Comparison of ENCODE assay signal across 15 cellular contexts in the genomic region with DNA sequence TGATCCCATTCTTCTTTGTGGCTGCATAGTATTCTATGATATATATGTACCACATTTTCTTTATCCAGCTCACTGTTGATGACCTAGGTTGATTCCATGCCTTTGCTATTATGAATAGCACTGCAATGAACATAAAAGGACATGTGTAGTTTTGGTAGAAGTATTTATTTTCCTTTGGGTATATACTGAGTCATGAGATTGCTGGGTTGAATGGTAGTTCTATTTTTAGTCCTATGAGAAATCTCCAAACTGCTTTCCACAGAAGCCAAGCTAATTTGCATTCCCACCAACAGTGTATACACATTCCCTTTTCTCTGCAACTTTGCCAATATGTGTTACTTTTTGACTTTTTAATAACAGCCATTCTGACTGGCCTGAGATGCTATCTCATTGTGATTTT.
DNase-seq lines count a peak whose midpoint lies in the region; ATAC-seq and TF ChIP-seq lines count a peak whose summit lies in the region.
"Had no signal": no experiment of that assay in that cellular context is flagged by ENCODE, and none has a peak within 500 bp of the region (broad histone marks: within the 10 kb centered on the region; RNA-seq: fewer than 3 reads in every experiment).

No MANE protein-coding gene starts in this region.

- ATAC-seq in HG02610 (IDR thresholded peaks at IDR 0.05; ENCODE audit: unreplicated experiment) (no peak), GM18909 (IDR thresholded peaks at IDR 0.05; ENCODE audit: poor library complexity, unreplicated experiment) (no peak)
- ATAC-seq: left lung had no signal

- no peak for TF ChIP-seq CTCF in AG09309 (IDR thresholded peaks at IDR 0.05; ENCODE audit: control insufficient read depth, insufficient read depth, low read depth, low read length, missing control alignments)
- TF ChIP-seq CTCF in epithelial cell of proximal tubule (conservative IDR thresholded peaks at IDR 0.05; ENCODE audit: low read depth, low read length), result no peak

- H3K4me3 ChIP-seq in AG09309 (ENCODE audit: control insufficient read depth, low read depth, low read length), result no peak overlapping the region
- H3K4me3 ChIP-seq in epithelial cell of proximal tubule (ENCODE audit: low read depth, low read length), result no peak overlapping the region
- H3K4me3 ChIP-seq: left lung had no signal

- peak; percentile 18 for DNase-seq in AG09309 (ENCODE audit: low read depth)
- DNase-seq in M059J (ENCODE audit: low read depth), result peak; percentile 39
- DNase-seq in epithelial cell of proximal tubule (ENCODE audit: low read depth), result peak; percentile 7
- peak; percentile 58 for DNase-seq in myocyte (ENCODE audit: low read depth)
- DNase-seq in SK-N-DZ (ENCODE audit: low spot score), result no peak
- no peak for DNase-seq in activated gamma-delta T cell treated with Interleukin-2 at 50 U/mL for 16 hours
- DNase-seq: activated gamma-delta T cell; GOT3; left lung; midbrain; NCI-H774; OCI-M1; stimulated activated CD8-positive, alpha-beta memory T cell treated with anti-CD3 and anti-CD28 coated beads, Interleukin-4, amount 100 ng/mL, for 48 hours had no signal

Comparison
In these comparisons a context has a peak if more than half of its experiments do, and no peak if none do; other contexts are left out.
1. DNase-seq: peak in AG09309 (single experiment), M059J (single experiment), epithelial cell of proximal tubule (single experiment) and myocyte (single experiment); none in SK-N-DZ (single experiment) and activated gamma-delta T cell treated with Interleukin-2 at 50 U/mL for 16 hours (single experiment).